In the genomic region with DNA sequence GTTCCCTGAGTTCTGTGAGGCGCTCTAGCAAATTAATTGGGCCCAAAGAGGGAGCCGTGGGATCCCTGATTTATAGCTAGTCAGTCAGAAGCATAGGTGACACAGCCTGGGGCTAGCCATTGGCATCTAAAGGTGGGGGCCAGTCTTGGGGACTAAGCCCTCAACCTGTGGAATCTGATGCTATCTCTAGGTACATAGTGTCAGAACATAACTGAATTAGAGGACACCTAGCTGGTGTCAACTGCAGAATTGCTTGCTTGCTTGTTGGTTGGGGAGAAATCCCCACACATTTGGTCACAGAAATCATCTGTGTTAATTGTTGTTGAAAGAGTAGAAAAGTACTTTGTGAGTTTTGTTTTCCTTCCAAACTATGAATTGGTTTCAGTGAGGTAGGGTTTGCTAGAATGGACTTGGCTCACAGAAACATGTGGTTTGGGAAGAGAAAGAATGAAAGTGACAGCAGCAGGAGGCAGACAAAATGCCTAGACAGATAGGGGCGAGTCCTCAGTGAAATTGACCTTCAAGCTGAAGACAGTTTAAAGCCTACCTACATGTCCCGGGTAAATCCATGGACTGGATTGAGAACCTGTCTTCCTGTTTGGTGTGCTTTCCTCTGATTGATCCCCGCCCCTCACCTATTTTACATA, we compare ENCODE assay signal across 18 cellular contexts. TPM values are rescaled to one million over a fixed set of nuclear protein-coding genes. Genes with fewer than 3 reads are reported as not detected.
A peak's percentile ranks its signal among the peaks of the same experiment; 100 is the strongest.
DNase-seq lines count a peak whose midpoint lies in the region; ATAC-seq, FAIRE-seq and TF ChIP-seq lines count a peak whose summit lies in the region.
"Had no signal": no experiment of that assay in that cellular context is flagged by ENCODE, and none has a peak within 500 bp of the region (broad histone marks: within the 10 kb centered on the region; RNA-seq: fewer than 3 reads in every experiment).

No MANE protein-coding gene starts in this region.

- H2BK120ac ChIP-seq in mesendoderm (ENCODE audit: low read depth, low read length), result no peak overlapping the region

- no peak overlapping the region for H3K27ac Mint-ChIP-seq in activated CD4-positive, alpha-beta memory T cell treated with anti-CD3 and anti-CD28 coated beads for 36 hours
- no peak overlapping the region for H3K27ac Mint-ChIP-seq in activated CD4-positive, alpha-beta memory T cell treated with anti-CD3 and anti-CD28 coated beads, Interleukin-2, amount 10 ng/mL, durations not matched to agents 7 days and 5 days
- H3K27ac Mint-ChIP-seq in activated T-helper 17 cell treated with anti-CD3 and anti-CD28 coated beads, Interleukin-2, amount 50 U/mL, for 72 hours, result no peak overlapping the region
- H3K27ac Mint-ChIP-seq in stimulated activated memory B cell treated with anti-CD40 and anti-IgM and Interleukin-4, amounts not matched to agents 10 μg/mL and 1 μg/mL and 100 μg/mL, for 72 hours, result no peak overlapping the region

- H3K4ac ChIP-seq in mesendoderm (ENCODE audit: low read depth, low read length), result no peak overlapping the region

- POLR2A ChIA-PET in activated CD4-positive, alpha-beta memory T cell treated with anti-CD3 and anti-CD28 coated beads for 36 hours (lab: Charles Lee), result interaction anchor here (0.6 kb wide), 1 partner anchor 377 kb away, joined by 3 read pairs; a partner anchor contains a TSS
- POLR2A ChIA-PET in activated CD4-positive, alpha-beta memory T cell treated with anti-CD3 and anti-CD28 coated beads, Interleukin-2, amount 10 ng/mL, durations not matched to agents 7 days and 5 days (lab: Charles Lee), result no interaction called here
- POLR2A ChIA-PET in A549 (lab: Yijun Ruan, JAX), result no interaction called here

- no peak overlapping the region for H3K56ac ChIP-seq in mesendoderm (ENCODE audit: low read length)

- no peaks in the 10 kb centered on the region for H3K4me1 ChIP-seq in A549
- no peaks in the 10 kb centered on the region for H3K4me1 ChIP-seq in mesendoderm (ENCODE audit: control insufficient read depth, low read depth, low read length)

- H3K9me3 ChIP-seq in A549, result no peaks in the 10 kb centered on the region
- H3K9me3 ChIP-seq: HAP-1 had no signal

- CTCF ChIA-PET in activated CD4-positive, alpha-beta memory T cell treated with anti-CD3 and anti-CD28 coated beads for 36 hours (lab: Charles Lee), result no interaction called here
- CTCF ChIA-PET in activated CD4-positive, alpha-beta memory T cell treated with anti-CD3 and anti-CD28 coated beads, Interleukin-2, amount 10 ng/mL, durations not matched to agents 7 days and 5 days (lab: Charles Lee), result no interaction called here
- CTCF ChIA-PET in A549 (lab: Yijun Ruan, JAX), result no interaction called here

- intact Hi-C loops in activated CD4-positive, alpha-beta memory T cell treated with anti-CD3 and anti-CD28 coated beads for 36 hours (cut with micrococcal nuclease), result loop anchor here (1.0 kb wide), 1 partner anchor 23 kb away; no protein-coding TSS in a partner anchor

- H2BK15ac ChIP-seq in mesendoderm (replicated peaks; ENCODE audit: low read depth), result no peak overlapping the region

- no peaks in the 10 kb centered on the region for H3K27me3 ChIP-seq in mesendoderm (ENCODE audit: insufficient read depth, low read length, poor library complexity)

- FAIRE-seq in A549 (lab: Jason Lieb, UNC), result peak; percentile 7
- FAIRE-seq: HepG2, HTR-8/SVneo had no signal

- peaks cover 34% of the 10 kb centered on the region for H3K4me1 Mint-ChIP-seq in activated CD4-positive, alpha-beta memory T cell treated with anti-CD3 and anti-CD28 coated beads for 36 hours (ENCODE audit: low read depth)
- H3K4me1 Mint-ChIP-seq in activated CD4-positive, alpha-beta memory T cell treated with anti-CD3 and anti-CD28 coated beads, Interleukin-2, amount 10 ng/mL, durations not matched to agents 7 days and 5 days, result peaks cover 10% of the 10 kb centered on the region
- H3K4me1 Mint-ChIP-seq in activated T-helper 17 cell treated with anti-CD3 and anti-CD28 coated beads, Interleukin-2, amount 50 U/mL, for 72 hours, result peaks cover 17% of the 10 kb centered on the region
- H3K4me1 Mint-ChIP-seq in stimulated activated memory B cell treated with anti-CD40 and anti-IgM and Interleukin-4, amounts not matched to agents 10 μg/mL and 1 μg/mL and 100 μg/mL, for 72 hours, result peaks cover 37% of the 10 kb centered on the region

- H4K5ac ChIP-seq in mesendoderm (ENCODE audit: low read length), result no peak overlapping the region

- H3K36me3 ChIP-seq in mesendoderm (ENCODE audit: control insufficient read depth, insufficient read depth, low read length), result no peaks in the 10 kb centered on the region
- H3K36me3 ChIP-seq: BLaER1 treated with 17β-estradiol and CSF1 and Interleukin-3, amounts not matched to agents 10 nM and 100 nM; HAP-1 had no signal

- no peak for TF ChIP-seq POLR2A in A549 (IDR thresholded peaks at IDR 0.05; ENCODE audit: low read length)

- H3K36me3 Mint-ChIP-seq in activated CD4-positive, alpha-beta memory T cell treated with anti-CD3 and anti-CD28 coated beads for 36 hours, result peaks cover 4% of the 10 kb centered on the region
- peaks cover 17% of the 10 kb centered on the region for H3K36me3 Mint-ChIP-seq in activated CD4-positive, alpha-beta memory T cell treated with anti-CD3 and anti-CD28 coated beads, Interleukin-2, amount 10 ng/mL, durations not matched to agents 7 days and 5 days (ENCODE audit: low read depth)
- peaks cover 21% of the 10 kb centered on the region for H3K36me3 Mint-ChIP-seq in activated T-helper 17 cell treated with anti-CD3 and anti-CD28 coated beads, Interleukin-2, amount 50 U/mL, for 72 hours (ENCODE audit: low read depth)
- peaks cover 11% of the 10 kb centered on the region for H3K36me3 Mint-ChIP-seq in stimulated activated memory B cell treated with anti-CD40 and anti-IgM and Interleukin-4, amounts not matched to agents 10 μg/mL and 1 μg/mL and 100 μg/mL, for 72 hours

- no peak for TF ChIP-seq EP300 in A549 (IDR thresholded peaks at IDR 0.05)

- no peak overlapping the region for H3K4me3 ChIP-seq in A549
- H3K4me3 ChIP-seq in mesendoderm (ENCODE audit: low read length), result no peak overlapping the region
- H3K4me3 ChIP-seq: BLaER1 treated with 17β-estradiol and CSF1 and Interleukin-3, amounts not matched to agents 10 nM and 100 nM; HAP-1 had no signal

- no peak overlapping the region for H3K23ac ChIP-seq in mesendoderm (ENCODE audit: low read length)

- no peak overlapping the region for H4K8ac ChIP-seq in mesendoderm (ENCODE audit: low read depth, low read length)

- no peak overlapping the region for H3K18ac ChIP-seq in mesendoderm (ENCODE audit: low read length)

- 89% methylated on average over 5 of the region's 5 CpGs for WGBS in A549 (ENCODE audit: missing lambda C conversion rate)
- WGBS in mesendoderm (ENCODE audit: extremely low coverage, insufficient coverage, low lambda C conversion rate), result no CpG with 5 or more reads among the region's 5 CpGs

- H3K9ac ChIP-seq in mesendoderm (ENCODE audit: low read length), result no peak overlapping the region
- H3K9ac ChIP-seq: BLaER1 treated with 17β-estradiol and CSF1 and Interleukin-3, amounts not matched to agents 10 nM and 100 nM had no signal

- no peak overlapping the region for H3K4me3 Mint-ChIP-seq in activated CD4-positive, alpha-beta memory T cell treated with anti-CD3 and anti-CD28 coated beads for 36 hours
- no peak overlapping the region for H3K4me3 Mint-ChIP-seq in activated CD4-positive, alpha-beta memory T cell treated with anti-CD3 and anti-CD28 coated beads, Interleukin-2, amount 10 ng/mL, durations not matched to agents 7 days and 5 days
- no peak overlapping the region for H3K4me3 Mint-ChIP-seq in activated T-helper 17 cell treated with anti-CD3 and anti-CD28 coated beads, Interleukin-2, amount 50 U/mL, for 72 hours
- H3K4me3 Mint-ChIP-seq in stimulated activated memory B cell treated with anti-CD40 and anti-IgM and Interleukin-4, amounts not matched to agents 10 μg/mL and 1 μg/mL and 100 μg/mL, for 72 hours, result no peak overlapping the region

- no peak for ATAC-seq in A549
- ATAC-seq in activated T-helper 17 cell treated with anti-CD3 and anti-CD28 coated beads, Interleukin-2, amount 50 U/mL, for 72 hours (replicated peaks), result peak; percentile 39
- ATAC-seq in stimulated activated memory B cell treated with anti-CD40 and anti-IgM and Interleukin-4, amounts not matched to agents 10 μg/mL and 1 μg/mL and 100 μg/mL, for 72 hours, result no peak
- ATAC-seq: HepG2 had no signal

- no peaks in the 10 kb centered on the region for H3K79me1 ChIP-seq in mesendoderm (ENCODE audit: low read length)

- TF ChIP-seq RAD21 in A549 (conservative IDR thresholded peaks at IDR 0.05 in 1 of 2, IDR thresholded peaks at IDR 0.05 in 1 of 2), result no peak

- H3K27ac ChIP-seq in A549, result no peak overlapping the region
- H3K27ac ChIP-seq in mesendoderm (ENCODE audit: low read depth, low read length), result no peak overlapping the region
- H3K27ac ChIP-seq: BLaER1 treated with 17β-estradiol and CSF1 and Interleukin-3, amounts not matched to agents 10 nM and 100 nM had no signal

- H3K4me2 ChIP-seq in A549, result no peak overlapping the region
- no peak overlapping the region for H3K4me2 ChIP-seq in mesendoderm (ENCODE audit: low read length)
- H3K4me2 ChIP-seq: BLaER1 treated with 17β-estradiol and CSF1 and Interleukin-3, amounts not matched to agents 10 nM and 100 nM had no signal

- no peak overlapping the region for H2AK5ac ChIP-seq in mesendoderm (ENCODE audit: low read length)

- H2BK5ac ChIP-seq in mesendoderm (ENCODE audit: low read length), result no peak overlapping the region

- H3K79me2 ChIP-seq in mesendoderm (ENCODE audit: control insufficient read depth, insufficient read depth, low read length), result no peaks in the 10 kb centered on the region

- no peaks in the 10 kb centered on the region for H3K27me3 Mint-ChIP-seq in activated CD4-positive, alpha-beta memory T cell treated with anti-CD3 and anti-CD28 coated beads for 36 hours
- no peaks in the 10 kb centered on the region for H3K27me3 Mint-ChIP-seq in activated CD4-positive, alpha-beta memory T cell treated with anti-CD3 and anti-CD28 coated beads, Interleukin-2, amount 10 ng/mL, durations not matched to agents 7 days and 5 days
- no peaks in the 10 kb centered on the region for H3K27me3 Mint-ChIP-seq in activated T-helper 17 cell treated with anti-CD3 and anti-CD28 coated beads, Interleukin-2, amount 50 U/mL, for 72 hours
- no peaks in the 10 kb centered on the region for H3K27me3 Mint-ChIP-seq in stimulated activated memory B cell treated with anti-CD40 and anti-IgM and Interleukin-4, amounts not matched to agents 10 μg/mL and 1 μg/mL and 100 μg/mL, for 72 hours

- TF ChIP-seq CTCF in A549 (IDR thresholded peaks at IDR 0.05), result no peak

- no peaks in the 10 kb centered on the region for H3K9me3 Mint-ChIP-seq in activated CD4-positive, alpha-beta memory T cell treated with anti-CD3 and anti-CD28 coated beads for 36 hours
- H3K9me3 Mint-ChIP-seq in activated CD4-positive, alpha-beta memory T cell treated with anti-CD3 and anti-CD28 coated beads, Interleukin-2, amount 10 ng/mL, durations not matched to agents 7 days and 5 days, result no peaks in the 10 kb centered on the region
- H3K9me3 Mint-ChIP-seq in activated T-helper 17 cell treated with anti-CD3 and anti-CD28 coated beads, Interleukin-2, amount 50 U/mL, for 72 hours, result no peaks in the 10 kb centered on the region
- H3K9me3 Mint-ChIP-seq in stimulated activated memory B cell treated with anti-CD40 and anti-IgM and Interleukin-4, amounts not matched to agents 10 μg/mL and 1 μg/mL and 100 μg/mL, for 72 hours, result no peaks in the 10 kb centered on the region
- H3K9me3 Mint-ChIP-seq: CD4-positive, CD25-positive, alpha-beta regulatory T cell had no signal

- peak; percentile 14 for DNase-seq in activated CD4-positive, alpha-beta memory T cell treated with anti-CD3 and anti-CD28 coated beads for 36 hours
- no peak for DNase-seq in activated CD4-positive, alpha-beta memory T cell treated with anti-CD3 and anti-CD28 coated beads, Interleukin-2, amount 10 ng/mL, durations not matched to agents 7 days and 5 days
- no peak for DNase-seq in A549 (ENCODE audit: low read depth in 1 of 2, low spot score in 1 of 2)
- DNase-seq in mesendoderm, result peak; percentile 30
- no peak for DNase-seq in NCI-H2029 treated with DMSO at 0.1 percent for 48 hours (lab: John Stamatoyannopoulos, UW)
- DNase-seq in T-helper 1 cell, result no peak
- DNase-seq: 8988T; ACHN; CD4-positive, CD25-positive, alpha-beta regulatory T cell; DMS53; GF-D8; GOT3 had no signal

RNA-seq across cellular contexts. Expression of a gene that starts 12.8 kb away (rescaled TPM):
- under 1 TPM; 0.07 to 0.19 TPM for total RNA-seq in activated CD4-positive, alpha-beta memory T cell treated with anti-CD3 and anti-CD28 coated beads for 36 hours
- total RNA-seq in activated CD4-positive, alpha-beta memory T cell treated with anti-CD3 and anti-CD28 coated beads, Interleukin-2, amount 10 ng/mL, durations not matched to agents 7 days and 5 days, result not detected
- polyA plus RNA-seq in A549 (2011; rRNA removed) (not detected in 2 replicates), A549 (2017; fragmentation: RNase III; extraction: RNeasy Plus Mini Kit Qiagen cat#74134 plus additional on column Dnase treatment) (not detected in 3 replicates)
- not detected in 2 replicates for polyA plus RNA-seq in A549 (2012; cell fraction: cytosol; rRNA removed)
- not detected in 2 replicates for polyA plus RNA-seq in A549 (2012; cell fraction: nucleus; rRNA removed)
- polyA minus RNA-seq in A549 (2011; rRNA and poly(A)+ RNA removed), result not detected in 2 replicates
- not detected for total RNA-seq in activated T-helper 17 cell treated with anti-CD3 and anti-CD28 coated beads, Interleukin-2, amount 50 U/mL, for 72 hours
- polyA plus RNA-seq in mesendoderm (2013, experiment 1 of 2), result not detected
- polyA plus RNA-seq in mesendoderm (2013, experiment 2 of 2), result 0.01 TPM
- total RNA-seq: CD4-positive, CD25-positive, alpha-beta regulatory T cell; HepG2 had no signal
- polyA plus RNA-seq: HepG2 had no signal

RNA-seq across cellular contexts. Expression of a gene that starts 22.4 kb away (rescaled TPM):
- under 1 TPM; 0.24 to 0.36 TPM for total RNA-seq in activated CD4-positive, alpha-beta memory T cell treated with anti-CD3 and anti-CD28 coated beads for 36 hours
- not detected for total RNA-seq in activated CD4-positive, alpha-beta memory T cell treated with anti-CD3 and anti-CD28 coated beads, Interleukin-2, amount 10 ng/mL, durations not matched to agents 7 days and 5 days
- 0.20 and 0.23 TPM in 2 replicates for polyA plus RNA-seq in A549 (2011; rRNA removed)
- polyA plus RNA-seq in A549 (2012; cell fraction: cytosol; rRNA removed), result 0.03 TPM in 1 of 2 replicates, not detected in the other
- polyA plus RNA-seq in A549 (2012; cell fraction: nucleus; rRNA removed), result 0.06 and 0.10 TPM in 2 replicates
- 0.09 TPM in 2 of 3 replicates, not detected in the other for polyA plus RNA-seq in A549 (2017; fragmentation: RNase III; extraction: RNeasy Plus Mini Kit Qiagen cat#74134 plus additional on column Dnase treatment)
- not detected in 2 replicates for polyA minus RNA-seq in A549 (2011; rRNA and poly(A)+ RNA removed)
- under 1 TPM; 0.15 to 0.26 TPM for total RNA-seq in activated T-helper 17 cell treated with anti-CD3 and anti-CD28 coated beads, Interleukin-2, amount 50 U/mL, for 72 hours
- not detected for polyA plus RNA-seq in mesendoderm (2013, experiment 1 of 2)
- polyA plus RNA-seq in mesendoderm (2013, experiment 2 of 2), result not detected
- total RNA-seq: CD4-positive, CD25-positive, alpha-beta regulatory T cell; HepG2 had no signal
- polyA plus RNA-seq: HepG2 had no signal

Comparison
In these comparisons a context has a peak if more than half of its experiments do, and no peak if none do; other contexts are left out.
1. DNase-seq: peak in activated CD4-positive, alpha-beta memory T cell treated with anti-CD3 and anti-CD28 coated beads for 36 hours (single experiment) and mesendoderm (single experiment); none in activated CD4-positive, alpha-beta memory T cell treated with anti-CD3 and anti-CD28 coated beads, Interleukin-2, amount 10 ng/mL, durations not matched to agents 7 days and 5 days (single experiment), A549 (0 of 2), NCI-H2029 treated with DMSO at 0.1 percent for 48 hours (single experiment) and T-helper 1 cell (0 of 5).